Comparison of ENCODE assay signal across 8 cellular contexts in the genomic region with DNA sequence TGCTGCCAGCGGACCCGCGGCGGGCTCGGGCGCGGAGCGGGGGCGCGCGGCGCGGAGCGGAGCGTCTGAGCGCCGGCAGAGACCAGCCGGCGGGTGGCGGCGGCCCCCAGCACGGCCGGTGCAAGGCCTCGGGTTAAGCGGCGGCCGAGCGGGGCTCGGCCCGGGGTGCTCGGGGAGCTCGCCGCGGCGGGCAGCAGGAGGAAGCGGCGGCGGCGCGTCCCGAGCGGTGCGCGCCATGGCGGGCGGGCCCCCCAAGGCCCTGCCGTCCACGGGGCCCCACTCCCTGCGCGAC. TPM values are rescaled to one million over a fixed set of nuclear protein-coding genes. Genes with fewer than 3 reads are reported as not detected.
DNase-seq lines count a peak whose midpoint lies in the region; ATAC-seq and TF ChIP-seq lines count a peak whose summit lies in the region.

No MANE protein-coding gene starts in this region.

- DNase-seq in AG09309 (ENCODE audit: low read depth) (no peak), colonic mucosa (no peak), DMS79 treated with DMSO at 0.1 percent for 48 hours (lab: John Stamatoyannopoulos, UW) (no peak), dedifferentiated amniotic fluid mesenchymal stem cell (ENCODE audit: extremely low spot score) (no peak), EL (no peak), OCI-M2 (lab: John Stamatoyannopoulos, UW; ENCODE audit: unreplicated experiment) (no peak)

- H3K9ac ChIP-seq in colonic mucosa (ENCODE audit: low read depth in 2 of 2, low read length in 2 of 2): peak overlapping the region; percentile 92 to 96

- peak overlapping the region; percentile 78 for H3K27ac ChIP-seq in colonic mucosa

- no peak for TF ChIP-seq CTCF in AG09309 (IDR thresholded peaks at IDR 0.05; ENCODE audit: control insufficient read depth, insufficient read depth, low read depth, low read length, missing control alignments)
- TF ChIP-seq CTCF in colonic mucosa (IDR thresholded peaks at IDR 0.05): no peak

- intact Hi-C loops in colonic mucosa (cut with DNase I): no loop called here

- ATAC-seq in HG03175 (IDR thresholded peaks at IDR 0.05; ENCODE audit: unreplicated experiment): peak; percentile 34

- H3K4me3 ChIP-seq in AG09309 (ENCODE audit: control insufficient read depth, low read depth, low read length): peak overlapping the region; percentile 85
- H3K4me3 ChIP-seq in colonic mucosa: peak overlapping the region; percentile 79
- peak overlapping the region; percentile 66 for H3K4me3 ChIP-seq in mononuclear cell (ENCODE audit: low read length)

- H3K4me1 ChIP-seq in colonic mucosa (peaks cover 28% of the 10 kb centered on the region), mononuclear cell (ENCODE audit: insufficient read depth, low read length) (peaks cover 54% of the 10 kb centered on the region)

- no peaks in the 10 kb centered on the region for H3K27me3 ChIP-seq in colonic mucosa
- H3K27me3 ChIP-seq in mononuclear cell (ENCODE audit: insufficient read depth, low read length): no peaks in the 10 kb centered on the region

- H3K9me3 ChIP-seq in colonic mucosa (no peaks in the 10 kb centered on the region), mononuclear cell (ENCODE audit: low read depth, low read length) (no peaks in the 10 kb centered on the region)

- no peaks in the 10 kb centered on the region for H3K36me3 ChIP-seq in colonic mucosa

RNA-seq across cellular contexts. Expression of gene SNX30, which starts 0.2 kb away (rescaled TPM):
- 10 to 100 TPM; 17.1 to 30.3 TPM for total RNA-seq in colonic mucosa
- 20.4 TPM for total RNA-seq in mononuclear cell

RNA-seq across cellular contexts. Expression of gene INIP, which starts 32.8 kb away (rescaled TPM):
- total RNA-seq in colonic mucosa (10 to 100 TPM; 26.1 to 36.1 TPM), mononuclear cell (9.0 TPM)
